ENCODE assay signal across 16 cellular contexts in the genomic region with DNA sequence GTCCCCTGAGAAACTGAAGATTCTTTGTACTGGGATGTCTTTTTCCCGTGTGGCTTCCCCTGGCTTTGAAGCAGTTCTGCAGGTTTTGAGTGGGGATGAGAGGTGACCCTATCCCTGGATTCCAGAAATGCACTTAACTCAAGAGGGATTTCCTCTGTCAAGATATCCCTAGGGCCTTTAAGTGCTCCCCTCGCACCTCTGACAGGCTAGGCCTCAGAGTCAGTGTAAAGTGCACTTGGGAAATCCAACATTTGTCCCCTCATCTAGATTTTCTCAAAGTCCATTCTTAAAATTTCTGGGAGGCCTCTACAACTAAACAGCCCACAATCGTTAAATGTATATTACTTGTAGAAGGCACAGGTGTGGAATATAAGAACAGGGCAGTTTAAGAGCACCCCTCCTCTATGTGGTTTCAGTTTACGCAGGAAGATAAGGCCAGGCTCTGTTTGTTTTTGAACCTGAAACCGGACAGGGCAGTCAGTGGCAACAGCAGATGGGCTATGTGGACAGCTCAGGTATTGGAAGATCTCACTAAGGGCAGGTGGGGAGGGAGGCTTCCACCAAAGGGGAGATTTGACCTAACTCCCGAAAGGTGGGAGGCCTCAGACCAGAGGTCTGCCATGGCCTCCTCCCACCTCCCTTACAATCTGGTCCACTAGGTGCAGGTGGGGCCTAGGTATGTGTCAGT. TPM values are rescaled to one million over a fixed set of nuclear protein-coding genes. Genes with fewer than 3 reads are reported as not detected.
A peak's percentile ranks its signal among the peaks of the same experiment; 100 is the strongest.
DNase-seq lines count a peak whose midpoint lies in the region; ATAC-seq and TF ChIP-seq lines count a peak whose summit lies in the region.
"Had no signal": no experiment of that assay in that cellular context is flagged by ENCODE, and none has a peak within 500 bp of the region (broad histone marks: within the 10 kb centered on the region; RNA-seq: fewer than 3 reads in every experiment).

No MANE protein-coding gene starts in this region.

- intact Hi-C loops in thyroid gland (cut with DNase I) = no loop called here

- no peak for DNase-seq in activated CD8-positive, alpha-beta memory T cell treated with anti-CD3 and anti-CD28 coated beads, Interleukin-2, amount 10 ng/mL, durations not matched to agents 7 days and 5 days
- DNase-seq in activated CD8-positive, alpha-beta memory T cell treated with anti-CD3 and anti-CD28 coated beads, Interleukin-2, amount 50 U/mL, for 4 hours = no peak
- DNase-seq in NCI-H146 treated with DMSO at 0.1 percent for 48 hours (lab: John Stamatoyannopoulos, UW; ENCODE audit: unreplicated experiment) (peak; percentile 92), fibroblast of villous mesenchyme (ENCODE audit: low read depth) (peak; percentile 8), thyroid gland (no peak), erythroblast (lab: John Stamatoyannopoulos, UW) (no peak)
- DNase-seq: activated CD8-positive, alpha-beta memory T cell treated with anti-CD3 and anti-CD28 coated beads for 24 hours; stimulated activated CD4-positive, alpha-beta T cell treated with anti-CD3 and anti-CD28 coated beads, Interleukin-2, amount 100 ng/mL, for 24 hours; T-helper 9 cell had no signal

- H3K9me3 ChIP-seq in thyroid gland = no peaks in the 10 kb centered on the region

- H3K4me1 ChIP-seq in thyroid gland = peaks cover 35 to 60% of the 10 kb centered on the region in 2 donors

- H3K4me1 Mint-ChIP-seq in activated CD8-positive, alpha-beta memory T cell treated with anti-CD3 and anti-CD28 coated beads, Interleukin-2, amount 10 ng/mL, durations not matched to agents 7 days and 5 days = peaks cover 38% of the 10 kb centered on the region

- peaks cover 5% of the 10 kb centered on the region for H3K36me3 Mint-ChIP-seq in activated CD8-positive, alpha-beta memory T cell treated with anti-CD3 and anti-CD28 coated beads, Interleukin-2, amount 10 ng/mL, durations not matched to agents 7 days and 5 days
- H3K36me3 Mint-ChIP-seq: activated naive CD4-positive, alpha-beta T cell treated with anti-CD3 and anti-CD28 coated beads, Interleukin-2, amount 50 U/mL, for 24 hours; stimulated activated effector memory CD8-positive, alpha-beta T cell treated with anti-CD3 and anti-CD28 coated beads, Interleukin-12 subunit alpha, Interleukin-12 subunit beta, amount 100 ng/mL, for 72 hours had no signal

- peak overlapping the region; percentile 38 for H3K27ac Mint-ChIP-seq in activated CD8-positive, alpha-beta memory T cell treated with anti-CD3 and anti-CD28 coated beads, Interleukin-2, amount 10 ng/mL, durations not matched to agents 7 days and 5 days
- H3K27ac Mint-ChIP-seq: activated naive CD4-positive, alpha-beta T cell treated with anti-CD3 and anti-CD28 coated beads, Interleukin-2, amount 50 U/mL, for 24 hours; stimulated activated effector memory CD8-positive, alpha-beta T cell treated with anti-CD3 and anti-CD28 coated beads, Interleukin-12 subunit alpha, Interleukin-12 subunit beta, amount 100 ng/mL, for 72 hours had no signal

- no peaks in the 10 kb centered on the region for H3K27me3 ChIP-seq in thyroid gland

- TF ChIP-seq POLR2A in thyroid gland (IDR thresholded peaks at IDR 0.05) = no peak
- TF ChIP-seq POLR2A in erythroblast (IDR thresholded peaks at IDR 0.05; ENCODE audit: low read length) = no peak

- H3K27me3 Mint-ChIP-seq in activated CD8-positive, alpha-beta memory T cell treated with anti-CD3 and anti-CD28 coated beads, Interleukin-2, amount 10 ng/mL, durations not matched to agents 7 days and 5 days = peaks cover 10% of the 10 kb centered on the region
- H3K27me3 Mint-ChIP-seq: activated naive CD4-positive, alpha-beta T cell treated with anti-CD3 and anti-CD28 coated beads, Interleukin-2, amount 50 U/mL, for 24 hours had no signal

- no peak overlapping the region for H3K4me3 Mint-ChIP-seq in activated CD8-positive, alpha-beta memory T cell treated with anti-CD3 and anti-CD28 coated beads, Interleukin-2, amount 10 ng/mL, durations not matched to agents 7 days and 5 days
- H3K4me3 Mint-ChIP-seq: activated naive CD4-positive, alpha-beta T cell treated with anti-CD3 and anti-CD28 coated beads, Interleukin-2, amount 50 U/mL, for 24 hours; stimulated activated effector memory CD8-positive, alpha-beta T cell treated with anti-CD3 and anti-CD28 coated beads, Interleukin-12 subunit alpha, Interleukin-12 subunit beta, amount 100 ng/mL, for 72 hours had no signal

- 64 to 66% methylated on average over 6 of the region's 6 CpGs for WGBS in thyroid gland, 2 donors

- H3K36me3 ChIP-seq in thyroid gland = no peaks in the 10 kb centered on the region

- ATAC-seq in activated CD8-positive, alpha-beta memory T cell treated with anti-CD3 and anti-CD28 coated beads, Interleukin-2, amount 10 ng/mL, durations not matched to agents 7 days and 5 days = no peak
- ATAC-seq in SK-N-SH treated with all-trans-retinoic acid at 6 μM for 48 hours (no peak), GM18519 (IDR thresholded peaks at IDR 0.05; ENCODE audit: low FRiP score, unreplicated experiment) (no peak)
- ATAC-seq: stimulated activated effector memory CD8-positive, alpha-beta T cell treated with anti-CD3 and anti-CD28 coated beads, Interleukin-12 subunit alpha, Interleukin-12 subunit beta, amount 100 ng/mL, for 72 hours had no signal

- TF ChIP-seq CTCF in fibroblast of villous mesenchyme (IDR thresholded peaks at IDR 0.05; ENCODE audit: insufficient read depth, low read depth, low read length) = no peak
- TF ChIP-seq CTCF in thyroid gland (IDR thresholded peaks at IDR 0.05) = no peak

- no peak overlapping the region for H3K4me3 ChIP-seq in fibroblast of villous mesenchyme (ENCODE audit: low read depth, low read length)
- no peak overlapping the region for H3K4me3 ChIP-seq in thyroid gland (replicated peaks in 1 of 3)
- H3K4me3 ChIP-seq: lung had no signal

- no peaks in the 10 kb centered on the region for H3K9me3 Mint-ChIP-seq in activated CD8-positive, alpha-beta memory T cell treated with anti-CD3 and anti-CD28 coated beads, Interleukin-2, amount 10 ng/mL, durations not matched to agents 7 days and 5 days (ENCODE audit: low read depth)
- H3K9me3 Mint-ChIP-seq: activated naive CD4-positive, alpha-beta T cell treated with anti-CD3 and anti-CD28 coated beads, Interleukin-2, amount 50 U/mL, for 24 hours; stimulated activated effector memory CD8-positive, alpha-beta T cell treated with anti-CD3 and anti-CD28 coated beads, Interleukin-12 subunit alpha, Interleukin-12 subunit beta, amount 100 ng/mL, for 72 hours had no signal

- CTCF ChIA-PET in activated CD8-positive, alpha-beta memory T cell treated with anti-CD3 and anti-CD28 coated beads, Interleukin-2, amount 10 ng/mL, durations not matched to agents 7 days and 5 days (lab: Charles Lee) = interaction anchor here (0.8 to 2.0 kb wide), 2 partner anchors 13 to 20 kb away, joined by 3 to 8 read pairs; no protein-coding TSS in a partner anchor

- peak overlapping the region in 2 of 3 donors; percentile 46 to 83 for H3K27ac ChIP-seq in thyroid gland

TF ChIP-seq in SK-N-SH treated with all-trans-retinoic acid at 6 μM for 48 hours, 23 proteins besides CTCF, POLR2A, EP300 and RAD21 (continues in another document):
- TF ChIP-seq, protein P1, sequence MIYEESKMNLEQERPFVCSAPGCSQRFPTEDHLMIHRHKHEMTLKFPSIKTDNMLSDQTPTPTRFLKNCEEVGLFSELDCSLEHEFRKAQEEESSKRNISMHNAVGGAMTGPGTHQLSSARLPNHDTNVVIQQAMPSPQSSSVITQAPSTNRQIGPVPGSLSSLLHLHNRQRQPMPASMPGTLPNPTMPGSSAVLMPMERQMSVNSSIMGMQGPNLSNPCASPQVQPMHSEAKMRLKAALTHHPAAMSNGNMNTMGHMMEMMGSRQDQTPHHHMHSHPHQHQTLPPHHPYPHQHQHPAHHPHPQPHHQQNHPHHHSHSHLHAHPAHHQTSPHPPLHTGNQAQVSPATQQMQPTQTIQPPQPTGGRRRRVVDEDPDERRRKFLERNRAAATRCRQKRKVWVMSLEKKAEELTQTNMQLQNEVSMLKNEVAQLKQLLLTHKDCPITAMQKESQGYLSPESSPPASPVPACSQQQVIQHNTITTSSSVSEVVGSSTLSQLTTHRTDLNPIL (CRISPR knock-in tag; IDR thresholded peaks at IDR 0.05; ENCODE audit: low read depth) = no peak
- no peak for TF ChIP-seq ZFP30 (CRISPR knock-in tag; IDR thresholded peaks at IDR 0.05)
- no peak for TF ChIP-seq ARNTL (CRISPR knock-in tag; IDR thresholded peaks at IDR 0.05; ENCODE audit: borderline replicate concordance, low read depth)
- TF ChIP-seq BACH2 (CRISPR knock-in tag; IDR thresholded peaks at IDR 0.05; ENCODE audit: borderline replicate concordance) = no peak
- TF ChIP-seq RARB (CRISPR knock-in tag; IDR thresholded peaks at IDR 0.05) = no peak
- no peak for TF ChIP-seq ZNF565 (CRISPR knock-in tag; conservative IDR thresholded peaks at IDR 0.05; ENCODE audit: low read depth)
- TF ChIP-seq TCF4 (CRISPR knock-in tag; IDR thresholded peaks at IDR 0.05; ENCODE audit: borderline replicate concordance) = no peak
- TF ChIP-seq CSDC2 (CRISPR knock-in tag; IDR thresholded peaks at IDR 0.05) = no peak

RNA-seq across cellular contexts. Expression of gene C3orf52, which starts 4.9 kb away (rescaled TPM):
- total RNA-seq in activated CD8-positive, alpha-beta memory T cell treated with anti-CD3 and anti-CD28 coated beads, Interleukin-2, amount 10 ng/mL, durations not matched to agents 7 days and 5 days = 1 to 10 TPM; 2.4 to 2.6 TPM
- 5.2 and 7.3 TPM in 2 replicates for total RNA-seq in fibroblast of villous mesenchyme
- 10 to 100 TPM; 32.0 to 62.9 (median 45.9) TPM for total RNA-seq in thyroid gland

RNA-seq across cellular contexts. Expression of gene GCSAM, which starts 42.0 kb away (rescaled TPM):
- 1 to 10 TPM; 8.6 to 9.5 TPM for total RNA-seq in activated CD8-positive, alpha-beta memory T cell treated with anti-CD3 and anti-CD28 coated beads, Interleukin-2, amount 10 ng/mL, durations not matched to agents 7 days and 5 days
- total RNA-seq in fibroblast of villous mesenchyme = not detected in 2 replicates
- total RNA-seq in thyroid gland = under 1 TPM in 2 of 4 donors, not detected in 2; 0.33 to 0.40 TPM
- total RNA-seq: epithelial cell of proximal tubule, RPMI7951 had no signal

RNA-seq across cellular contexts. Expression of gene TMPRSS7, which starts 56.5 kb away (rescaled TPM):
- total RNA-seq in activated CD8-positive, alpha-beta memory T cell treated with anti-CD3 and anti-CD28 coated beads, Interleukin-2, amount 10 ng/mL, durations not matched to agents 7 days and 5 days = not detected
- total RNA-seq in fibroblast of villous mesenchyme (not detected in 2 replicates), thyroid gland (under 1 TPM in 1 of 4 donors, not detected in 3; 0.11 TPM)
- total RNA-seq: epithelial cell of proximal tubule, RPMI7951 had no signal

Comparison
In these comparisons a context has a peak if more than half of its experiments do, and no peak if none do; other contexts are left out.
1. DNase-seq: peak in NCI-H146 treated with DMSO at 0.1 percent for 48 hours (single experiment) and fibroblast of villous mesenchyme (single experiment); none in activated CD8-positive, alpha-beta memory T cell treated with anti-CD3 and anti-CD28 coated beads, Interleukin-2, amount 10 ng/mL, durations not matched to agents 7 days and 5 days (single experiment), activated CD8-positive, alpha-beta memory T cell treated with anti-CD3 and anti-CD28 coated beads, Interleukin-2, amount 50 U/mL, for 4 hours (single experiment), thyroid gland (0 of 2) and erythroblast (0 of 2).